In the genomic region with DNA sequence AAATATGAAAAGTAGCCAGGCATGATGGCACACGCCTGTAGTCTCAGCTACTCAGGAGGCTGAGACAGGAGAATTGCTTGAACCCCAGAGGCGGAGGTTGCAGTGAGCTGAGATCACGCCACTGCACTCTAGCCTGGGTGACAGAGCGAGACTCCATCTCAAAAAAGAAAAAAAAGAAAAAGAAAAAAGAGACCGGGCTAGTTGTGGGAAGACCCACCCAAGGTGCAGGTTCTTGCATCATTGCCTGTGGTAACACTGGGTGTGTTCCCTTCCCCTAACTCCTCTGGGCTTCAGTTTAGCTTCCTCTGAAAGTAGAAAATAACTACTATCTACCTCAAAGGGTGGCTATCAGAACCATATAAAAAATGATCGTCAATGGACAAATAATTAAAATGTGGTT, we compare ENCODE assay signal across 8 cellular contexts. TPM values are rescaled to one million over a fixed set of nuclear protein-coding genes. Genes with fewer than 3 reads are reported as not detected.
DNase-seq lines count a peak whose midpoint lies in the region; ATAC-seq, FAIRE-seq and TF ChIP-seq lines count a peak whose summit lies in the region.
"Not testable (repeated sequence)": the region's sequence is repeated elsewhere in the genome, so short reads cannot be mapped to it uniquely, and the experiment has no call there.

No MANE protein-coding gene starts in this region.

- intact Hi-C loops in activated CD4-positive, alpha-beta T cell treated with anti-CD3 and anti-CD28 coated beads for 36 hours (cut with DNase I, micrococcal nuclease); sigmoid colon (cut with DNase I); upper lobe of right lung (cut with DNase I): not testable (repeated sequence)

- H3K4me1 ChIP-seq in keratinocyte (ENCODE audit: control insufficient read depth, extremely low read depth, insufficient read depth, low read length) (peaks cover 69% of the 10 kb centered on the region), sigmoid colon (peaks cover 0 to 97% (median 82%) of the 10 kb centered on the region in 4 donors), upper lobe of right lung (peaks cover 85% of the 10 kb centered on the region)

- H4K20me1 ChIP-seq in keratinocyte (ENCODE audit: control insufficient read depth, extremely low read depth, insufficient read depth, low read length), result peaks cover 36% of the 10 kb centered on the region

- H3K27me3 Mint-ChIP-seq in activated CD4-positive, alpha-beta T cell treated with anti-CD3 and anti-CD28 coated beads for 36 hours; central memory CD8-positive, alpha-beta T cell: not testable (repeated sequence)

- not testable (repeated sequence) for H3K9me3 ChIP-seq in keratinocyte (ENCODE audit: control insufficient read depth, low read depth, low read length); sigmoid colon; upper lobe of right lung

- peak overlapping the region; percentile 96 for H3K27ac Mint-ChIP-seq in activated CD4-positive, alpha-beta T cell treated with anti-CD3 and anti-CD28 coated beads for 36 hours
- H3K27ac Mint-ChIP-seq in central memory CD8-positive, alpha-beta T cell (ENCODE audit: low read depth), result peak overlapping the region; percentile 90

- not testable (repeated sequence) for H2AFZ ChIP-seq in keratinocyte (ENCODE audit: control insufficient read depth, low read length)

- CTCF ChIA-PET in activated CD4-positive, alpha-beta T cell treated with anti-CD3 and anti-CD28 coated beads for 36 hours (lab: Charles Lee), result interaction anchor here (0.7 to 24.9 kb wide), 6 partner anchors 10 to 52 kb away, joined by 3 to 518 read pairs (median 8); a partner anchor contains a TSS

- H3K4me3 Mint-ChIP-seq in activated CD4-positive, alpha-beta T cell treated with anti-CD3 and anti-CD28 coated beads for 36 hours, result peak overlapping the region; percentile 65
- H3K4me3 Mint-ChIP-seq in central memory CD8-positive, alpha-beta T cell, result peak overlapping the region; percentile 75

- H3K79me2 ChIP-seq in keratinocyte (ENCODE audit: control insufficient read depth, insufficient read depth, low read length), result peaks cover 93% of the 10 kb centered on the region

- not testable (repeated sequence) for H3K4me3 ChIP-seq in keratinocyte (ENCODE audit: control insufficient read depth in 2 of 3, extremely low read depth in 1 of 3, insufficient read depth in 2 of 3, low read depth in 1 of 3, low read length in 3 of 3); sigmoid colon; upper lobe of right lung

- DNase-seq in NOMO-1 treated with dmso at 0.1 percent for 144 hours (lab: John Stamatoyannopoulos, UW; ENCODE audit: unreplicated experiment), result peak; percentile 75
- not testable (repeated sequence) for DNase-seq in activated CD4-positive, alpha-beta T cell treated with anti-CD3 and anti-CD28 coated beads for 36 hours; keratinocyte (ENCODE audit: low read depth, low spot score); sigmoid colon; upper lobe of right lung
- DNase-seq in activated effector memory CD4-positive, alpha-beta T cell treated with Interleukin-2 at 50 U/mL for 16 hours, result peak; percentile 46
- DNase-seq in central memory CD8-positive, alpha-beta T cell (ENCODE audit: low spot score in 2 of 2), result peak in 1 of 2 donors; percentile 42

- H3K27ac ChIP-seq in keratinocyte (ENCODE audit: control insufficient read depth, insufficient read depth, low read length) (peak overlapping the region; percentile 13), sigmoid colon (peak overlapping the region; percentile 82 to 96 (median 90)), upper lobe of right lung (peak overlapping the region; percentile 28)

- not testable (repeated sequence) for H3K9ac ChIP-seq in keratinocyte (ENCODE audit: control insufficient read depth, extremely low read depth, insufficient read depth, low read length)

- dilution Hi-C loops in keratinocyte (cut with MboI; ENCODE audit: extremely low pct_ligation_motif_present, low sequenced_read_pairs), result not testable (repeated sequence)

- H3K27me3 ChIP-seq in keratinocyte (ENCODE audit: control insufficient read depth, extremely low read depth, insufficient read depth, low read length); sigmoid colon; upper lobe of right lung: not testable (repeated sequence)

- POLR2A ChIA-PET in activated CD4-positive, alpha-beta T cell treated with anti-CD3 and anti-CD28 coated beads for 36 hours (lab: Charles Lee), result interaction anchor here (1.9 kb wide), 2 partner anchors 38 to 52 kb away, joined by 6 to 15 read pairs; a partner anchor contains a TSS

- 47 to 79% methylated on average over 6 of the region's 6 CpGs for WGBS in sigmoid colon, 2 donors

- peak overlapping the region; percentile 43 for H3K4me2 ChIP-seq in keratinocyte (ENCODE audit: control insufficient read depth, extremely low read depth, insufficient read depth, low read depth, low read length)

- not testable (repeated sequence) for TF ChIP-seq POLR2A in sigmoid colon (IDR thresholded peaks at IDR 0.05)

- TF ChIP-seq EP300 in sigmoid colon (IDR thresholded peaks at IDR 0.05), result not testable (repeated sequence)

- ATAC-seq in GM19351 (IDR thresholded peaks at IDR 0.05; ENCODE audit: unreplicated experiment), result peak; percentile 47
- peak; percentile 4 for ATAC-seq in activated CD4-positive, alpha-beta T cell treated with anti-CD3 and anti-CD28 coated beads for 36 hours
- peak; percentile 38 for ATAC-seq in central memory CD8-positive, alpha-beta T cell (replicated peaks; ENCODE audit: extremely low read depth, poor library complexity, severe bottlenecking)
- ATAC-seq in upper lobe of right lung, result not testable (repeated sequence)

- not testable (repeated sequence) for H3K9me3 Mint-ChIP-seq in activated CD4-positive, alpha-beta T cell treated with anti-CD3 and anti-CD28 coated beads for 36 hours (ENCODE audit: low read depth); central memory CD8-positive, alpha-beta T cell

- FAIRE-seq in keratinocyte (lab: Jason Lieb, UNC), result not testable (repeated sequence)

- H3K9me1 ChIP-seq in keratinocyte (ENCODE audit: control insufficient read depth, extremely low read depth, insufficient read depth, low read length), result not testable (repeated sequence)

- H3K36me3 ChIP-seq in keratinocyte (ENCODE audit: control insufficient read depth in 2 of 2, extremely low read depth in 1 of 2, insufficient read depth in 2 of 2, low read length in 2 of 2) (peaks cover 30 to 51% of the 10 kb centered on the region in 2 experiments), sigmoid colon (peaks cover 0 to 15% (median 0%) of the 10 kb centered on the region in 4 donors)
- not testable (repeated sequence) for H3K36me3 ChIP-seq in upper lobe of right lung

- H3K36me3 Mint-ChIP-seq in activated CD4-positive, alpha-beta T cell treated with anti-CD3 and anti-CD28 coated beads for 36 hours (ENCODE audit: low read depth), result peaks cover 23% of the 10 kb centered on the region
- H3K36me3 Mint-ChIP-seq in central memory CD8-positive, alpha-beta T cell (ENCODE audit: insufficient read depth), result peaks cover 45% of the 10 kb centered on the region

- not testable (repeated sequence) for TF ChIP-seq CTCF in keratinocyte (optimal IDR thresholded peaks at IDR 0.05 in 1 of 3, IDR thresholded peaks at IDR 0.05 in 1 of 3, conservative IDR thresholded peaks at IDR 0.05 in 1 of 3; ENCODE audit: extremely low read depth in 1 of 3, insufficient read depth in 2 of 3, low read length in 3 of 3); sigmoid colon (IDR thresholded peaks at IDR 0.05); upper lobe of right lung (IDR thresholded peaks at IDR 0.05)

- peaks cover 87% of the 10 kb centered on the region for H3K4me1 Mint-ChIP-seq in activated CD4-positive, alpha-beta T cell treated with anti-CD3 and anti-CD28 coated beads for 36 hours
- H3K4me1 Mint-ChIP-seq in central memory CD8-positive, alpha-beta T cell, result peaks cover 86% of the 10 kb centered on the region

RNA-seq across cellular contexts. Expression of a gene that starts 12.2 kb away (rescaled TPM):
- 100 to 1,000 TPM in 1 of 2 experiments, 10 to 100 TPM in 1; 74.5 to 104 TPM for total RNA-seq in activated CD4-positive, alpha-beta T cell treated with anti-CD3 and anti-CD28 coated beads for 36 hours
- polyA plus RNA-seq in keratinocyte (98.7 to 224 TPM (median 114 TPM) in 3 replicates), sigmoid colon (100 to 1,000 TPM in 2 of 3 donors, 10 to 100 TPM in 1; 79.3 to 111 (median 101) TPM)
- 68.4 TPM for polyA plus RNA-seq in keratinocyte (2011; ENCODE audit: low read depth)
- polyA plus RNA-seq in keratinocyte (2011; cell fraction: cytosol; rRNA removed), result 160 and 207 TPM in 2 replicates
- 382 and 553 TPM in 2 replicates for polyA plus RNA-seq in keratinocyte (2011; cell fraction: nucleus; rRNA removed)
- 102 and 393 TPM in 2 replicates for polyA plus RNA-seq in keratinocyte (2012; ENCODE audit: low replicate concordance)
- 166 to 1,266 TPM (median 204 TPM) in 3 replicates for polyA minus RNA-seq in keratinocyte
- polyA minus RNA-seq in keratinocyte (2011; cell fraction: cytosol; rRNA and poly(A)+ RNA removed), result 149 TPM
- 171 and 252 TPM in 2 replicates for polyA minus RNA-seq in keratinocyte (2011; cell fraction: nucleus; rRNA and poly(A)+ RNA removed)
- total RNA-seq in sigmoid colon (100 to 1,000 TPM in 1 of 4 donors, 10 to 100 TPM in 3; 41.0 to 127 (median 42.7) TPM), upper lobe of right lung (105 TPM)

RNA-seq across cellular contexts. Expression of a gene that starts 38.4 kb away (rescaled TPM):
- 1,000 to 10,000 TPM in 1 of 2 experiments, 100 to 1,000 TPM in 1; 385 to 1,689 TPM for total RNA-seq in activated CD4-positive, alpha-beta T cell treated with anti-CD3 and anti-CD28 coated beads for 36 hours
- polyA plus RNA-seq in keratinocyte, result under 0.01 TPM in 2 of 3 replicates, not detected in the other
- polyA plus RNA-seq in keratinocyte (2011; ENCODE audit: low read depth), result not detected
- not detected in 2 replicates for polyA plus RNA-seq in keratinocyte (2011; cell fraction: cytosol; rRNA removed)
- polyA plus RNA-seq in keratinocyte (2011; cell fraction: nucleus; rRNA removed), result under 0.01 TPM in 2 replicates
- polyA plus RNA-seq in keratinocyte (2012; ENCODE audit: low replicate concordance), result 71.2 TPM in 1 of 2 replicates, not detected in the other
- polyA minus RNA-seq in keratinocyte, result under 0.01 to 17,208 TPM (median under 0.01 TPM) in 3 replicates
- polyA minus RNA-seq in keratinocyte (2011; cell fraction: cytosol; rRNA and poly(A)+ RNA removed), result 6,294 TPM
- under 0.01 TPM in 2 replicates for polyA minus RNA-seq in keratinocyte (2011; cell fraction: nucleus; rRNA and poly(A)+ RNA removed)
- under 1 TPM; under 0.01 TPM for total RNA-seq in sigmoid colon
- polyA plus RNA-seq in sigmoid colon, result not detected
- total RNA-seq in upper lobe of right lung, result 14,226 TPM

RNA-seq across cellular contexts. Expression of a gene that starts 39.7 kb away (rescaled TPM):
- total RNA-seq in activated CD4-positive, alpha-beta T cell treated with anti-CD3 and anti-CD28 coated beads for 36 hours, result 1,000 to 10,000 TPM in 1 of 2 experiments, 100 to 1,000 TPM in 1; 323 to 1,150 TPM
- polyA plus RNA-seq in keratinocyte, result under 0.01 TPM in 2 of 3 replicates, not detected in the other
- polyA plus RNA-seq in keratinocyte (2011; ENCODE audit: low read depth), result not detected
- polyA plus RNA-seq in keratinocyte (2011; cell fraction: cytosol; rRNA removed), result not detected in 2 replicates
- polyA plus RNA-seq in keratinocyte (2011; cell fraction: nucleus; rRNA removed), result under 0.01 TPM in 1 of 2 replicates, not detected in the other
- 71.2 TPM in 1 of 2 replicates, not detected in the other for polyA plus RNA-seq in keratinocyte (2012; ENCODE audit: low replicate concordance)
- under 0.01 to 17,791 TPM (median under 0.01 TPM) in 3 replicates for polyA minus RNA-seq in keratinocyte
- 7,616 TPM for polyA minus RNA-seq in keratinocyte (2011; cell fraction: cytosol; rRNA and poly(A)+ RNA removed)
- under 0.01 TPM in 2 replicates for polyA minus RNA-seq in keratinocyte (2011; cell fraction: nucleus; rRNA and poly(A)+ RNA removed)
- total RNA-seq in sigmoid colon, result under 1 TPM in 3 of 4 donors, not detected in 1; under 0.01 TPM
- polyA plus RNA-seq in sigmoid colon, result not detected
- total RNA-seq in upper lobe of right lung, result 2,477 TPM

RNA-seq across cellular contexts. Expression of a gene that starts 48.8 kb away (rescaled TPM):
- total RNA-seq in activated CD4-positive, alpha-beta T cell treated with anti-CD3 and anti-CD28 coated beads for 36 hours, result 1 to 10 TPM; 2.2 to 4.0 TPM
- 0.75 to 1.7 TPM (median 0.98 TPM) in 3 replicates for polyA plus RNA-seq in keratinocyte
- 0.39 TPM for polyA plus RNA-seq in keratinocyte (2011; ENCODE audit: low read depth)
- polyA plus RNA-seq in keratinocyte (2011; cell fraction: cytosol; rRNA removed), result 0.75 and 1.1 TPM in 2 replicates
- 1.2 and 1.5 TPM in 2 replicates for polyA plus RNA-seq in keratinocyte (2011; cell fraction: nucleus; rRNA removed)
- 0.63 and 1.3 TPM in 2 replicates for polyA plus RNA-seq in keratinocyte (2012; ENCODE audit: low replicate concordance)
- 0.45 to 2.9 TPM (median 0.79 TPM) in 3 replicates for polyA minus RNA-seq in keratinocyte
- polyA minus RNA-seq in keratinocyte (2011; cell fraction: cytosol; rRNA and poly(A)+ RNA removed), result not detected
- 0.32 and 0.47 TPM in 2 replicates for polyA minus RNA-seq in keratinocyte (2011; cell fraction: nucleus; rRNA and poly(A)+ RNA removed)
- total RNA-seq in sigmoid colon, result 1 to 10 TPM; 2.8 to 3.6 (median 3.2) TPM
- 1 to 10 TPM in 1 of 3 donors, under 1 TPM in 2; 0.69 to 1.2 (median 0.92) TPM for polyA plus RNA-seq in sigmoid colon
- total RNA-seq in upper lobe of right lung, result 2.4 TPM

RNA-seq across cellular contexts. Expression of a gene that starts 52.4 kb away (rescaled TPM):
- 1,000 to 10,000 TPM; 3,424 to 4,221 TPM for total RNA-seq in activated CD4-positive, alpha-beta T cell treated with anti-CD3 and anti-CD28 coated beads for 36 hours
- 3,950 to 5,808 TPM (median 4,618 TPM) in 3 replicates for polyA plus RNA-seq in keratinocyte
- polyA plus RNA-seq in keratinocyte (2011; ENCODE audit: low read depth), result 2,331 TPM
- polyA plus RNA-seq in keratinocyte (2011; cell fraction: cytosol; rRNA removed), result 5,109 and 6,391 TPM in 2 replicates
- 1,448 and 1,525 TPM in 2 replicates for polyA plus RNA-seq in keratinocyte (2011; cell fraction: nucleus; rRNA removed)
- 2,330 and 3,652 TPM in 2 replicates for polyA plus RNA-seq in keratinocyte (2012; ENCODE audit: low replicate concordance)
- polyA minus RNA-seq in keratinocyte, result 3,230 to 5,763 TPM (median 4,158 TPM) in 3 replicates
- polyA minus RNA-seq in keratinocyte (2011; cell fraction: cytosol; rRNA and poly(A)+ RNA removed), result 2,814 TPM
- polyA minus RNA-seq in keratinocyte (2011; cell fraction: nucleus; rRNA and poly(A)+ RNA removed), result 617 and 664 TPM in 2 replicates
- total RNA-seq in sigmoid colon, result 1,000 to 10,000 TPM; 2,593 to 3,468 (median 2,960) TPM
- 1,000 to 10,000 TPM; 3,521 to 5,499 (median 3,713) TPM for polyA plus RNA-seq in sigmoid colon
- 1,192 TPM for total RNA-seq in upper lobe of right lung

Comparison
In these comparisons a context has a peak if more than half of its experiments do, and no peak if none do; other contexts are left out.
1. H3K27ac ChIP-seq: peak in every context shown above with its lines; median percentile 90 in sigmoid colon; 28 in upper lobe of right lung; 13 in keratinocyte.
2. RNA of a gene that starts 38.4 kb away (total RNA-seq): 14,226 TPM in upper lobe of right lung (single experiment) and 385 to 1,689 TPM in activated CD4-positive, alpha-beta T cell treated with anti-CD3 and anti-CD28 coated beads for 36 hours; under 0.01 TPM in sigmoid colon; every median in the first group is over 100 times any median in the second.
3. RNA of a gene that starts 39.7 kb away (total RNA-seq): 2,477 TPM in upper lobe of right lung (single experiment) and 323 to 1,150 TPM in activated CD4-positive, alpha-beta T cell treated with anti-CD3 and anti-CD28 coated beads for 36 hours; under 0.01 TPM in sigmoid colon; every median in the first group is over 100 times any median in the second.